Comparison of ENCODE assay signal across 1 cellular context in the genomic region with DNA sequence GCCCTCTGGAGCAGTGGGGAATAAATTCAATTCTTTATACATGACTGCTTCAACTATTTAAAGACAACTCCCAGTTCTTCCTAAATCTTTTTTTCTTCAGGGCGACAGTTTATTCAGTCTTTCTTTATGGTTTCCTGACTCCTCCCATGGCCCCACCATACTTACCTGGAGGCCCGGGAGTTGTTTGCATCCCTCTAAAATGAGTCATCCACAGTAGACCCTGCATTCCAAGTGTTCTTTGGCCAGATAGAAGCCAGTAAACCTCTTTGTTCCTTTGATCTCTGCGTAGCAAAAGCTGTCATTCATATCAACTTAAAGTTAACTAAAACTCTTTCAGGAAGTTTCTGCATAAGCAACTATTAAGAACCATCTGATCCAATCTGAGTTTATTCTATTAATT.
TF ChIP-seq lines count a peak whose summit lies in the region.

No MANE protein-coding gene starts in this region.

TF ChIP-seq in HepG2, 621 proteins besides CTCF, POLR2A, EP300 and RAD21 (continued from another document and continues in another):
- TF ChIP-seq, protein P1, sequence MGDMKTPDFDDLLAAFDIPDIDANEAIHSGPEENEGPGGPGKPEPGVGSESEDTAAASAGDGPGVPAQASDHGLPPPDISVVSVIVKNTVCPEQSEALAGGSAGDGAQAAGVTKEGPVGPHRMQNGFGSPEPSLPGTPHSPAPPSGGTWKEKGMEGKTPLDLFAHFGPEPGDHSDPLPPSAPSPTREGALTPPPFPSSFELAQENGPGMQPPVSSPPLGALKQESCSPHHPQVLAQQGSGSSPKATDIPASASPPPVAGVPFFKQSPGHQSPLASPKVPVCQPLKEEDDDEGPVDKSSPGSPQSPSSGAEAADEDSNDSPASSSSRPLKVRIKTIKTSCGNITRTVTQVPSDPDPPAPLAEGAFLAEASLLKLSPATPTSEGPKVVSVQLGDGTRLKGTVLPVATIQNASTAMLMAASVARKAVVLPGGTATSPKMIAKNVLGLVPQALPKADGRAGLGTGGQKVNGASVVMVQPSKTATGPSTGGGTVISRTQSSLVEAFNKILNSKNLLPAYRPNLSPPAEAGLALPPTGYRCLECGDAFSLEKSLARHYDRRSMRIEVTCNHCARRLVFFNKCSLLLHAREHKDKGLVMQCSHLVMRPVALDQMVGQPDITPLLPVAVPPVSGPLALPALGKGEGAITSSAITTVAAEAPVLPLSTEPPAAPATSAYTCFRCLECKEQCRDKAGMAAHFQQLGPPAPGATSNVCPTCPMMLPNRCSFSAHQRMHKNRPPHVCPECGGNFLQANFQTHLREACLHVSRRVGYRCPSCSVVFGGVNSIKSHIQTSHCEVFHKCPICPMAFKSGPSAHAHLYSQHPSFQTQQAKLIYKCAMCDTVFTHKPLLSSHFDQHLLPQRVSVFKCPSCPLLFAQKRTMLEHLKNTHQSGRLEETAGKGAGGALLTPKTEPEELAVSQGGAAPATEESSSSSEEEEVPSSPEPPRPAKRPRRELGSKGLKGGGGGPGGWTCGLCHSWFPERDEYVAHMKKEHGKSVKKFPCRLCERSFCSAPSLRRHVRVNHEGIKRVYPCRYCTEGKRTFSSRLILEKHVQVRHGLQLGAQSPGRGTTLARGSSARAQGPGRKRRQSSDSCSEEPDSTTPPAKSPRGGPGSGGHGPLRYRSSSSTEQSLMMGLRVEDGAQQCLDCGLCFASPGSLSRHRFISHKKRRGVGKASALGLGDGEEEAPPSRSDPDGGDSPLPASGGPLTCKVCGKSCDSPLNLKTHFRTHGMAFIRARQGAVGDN (CRISPR knock-in tag; IDR thresholded peaks at IDR 0.05), result no peak
- peak; percentile 40; the same call in 1 of the 2 replicates for TF ChIP-seq HDAC2 (CRISPR knock-in tag; IDR thresholded peaks at IDR 0.05)
- no peak for TF ChIP-seq TBX3 (IDR thresholded peaks at IDR 0.05; ENCODE audit: borderline replicate concordance)
- TF ChIP-seq, protein P2, sequence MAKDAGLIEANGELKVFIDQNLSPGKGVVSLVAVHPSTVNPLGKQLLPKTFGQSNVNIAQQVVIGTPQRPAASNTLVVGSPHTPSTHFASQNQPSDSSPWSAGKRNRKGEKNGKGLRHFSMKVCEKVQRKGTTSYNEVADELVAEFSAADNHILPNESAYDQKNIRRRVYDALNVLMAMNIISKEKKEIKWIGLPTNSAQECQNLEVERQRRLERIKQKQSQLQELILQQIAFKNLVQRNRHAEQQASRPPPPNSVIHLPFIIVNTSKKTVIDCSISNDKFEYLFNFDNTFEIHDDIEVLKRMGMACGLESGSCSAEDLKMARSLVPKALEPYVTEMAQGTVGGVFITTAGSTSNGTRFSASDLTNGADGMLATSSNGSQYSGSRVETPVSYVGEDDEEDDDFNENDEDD (CRISPR knock-in tag; IDR thresholded peaks at IDR 0.05; ENCODE audit: borderline replicate concordance), result no peak
- TF ChIP-seq FOXK2 (IDR thresholded peaks at IDR 0.05), result no peak
- TF ChIP-seq, protein P3, sequence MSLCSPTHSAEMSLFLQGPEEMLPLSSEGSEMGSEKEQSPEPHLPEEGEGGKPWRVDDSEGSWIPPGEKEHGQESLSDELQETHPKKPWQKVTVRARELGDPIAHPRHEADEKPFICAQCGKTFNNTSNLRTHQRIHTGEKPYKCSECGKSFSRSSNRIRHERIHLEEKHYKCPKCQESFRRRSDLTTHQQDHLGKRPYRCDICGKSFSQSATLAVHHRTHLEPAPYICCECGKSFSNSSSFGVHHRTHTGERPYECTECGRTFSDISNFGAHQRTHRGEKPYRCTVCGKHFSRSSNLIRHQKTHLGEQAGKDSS (CRISPR knock-in tag; IDR thresholded peaks at IDR 0.05; ENCODE audit: borderline replicate concordance, low read depth), result no peak
- no peak for TF ChIP-seq ZFYVE20 (CRISPR knock-in tag; IDR thresholded peaks at IDR 0.05; ENCODE audit: borderline replicate concordance, low read depth)
- TF ChIP-seq, protein P4, sequence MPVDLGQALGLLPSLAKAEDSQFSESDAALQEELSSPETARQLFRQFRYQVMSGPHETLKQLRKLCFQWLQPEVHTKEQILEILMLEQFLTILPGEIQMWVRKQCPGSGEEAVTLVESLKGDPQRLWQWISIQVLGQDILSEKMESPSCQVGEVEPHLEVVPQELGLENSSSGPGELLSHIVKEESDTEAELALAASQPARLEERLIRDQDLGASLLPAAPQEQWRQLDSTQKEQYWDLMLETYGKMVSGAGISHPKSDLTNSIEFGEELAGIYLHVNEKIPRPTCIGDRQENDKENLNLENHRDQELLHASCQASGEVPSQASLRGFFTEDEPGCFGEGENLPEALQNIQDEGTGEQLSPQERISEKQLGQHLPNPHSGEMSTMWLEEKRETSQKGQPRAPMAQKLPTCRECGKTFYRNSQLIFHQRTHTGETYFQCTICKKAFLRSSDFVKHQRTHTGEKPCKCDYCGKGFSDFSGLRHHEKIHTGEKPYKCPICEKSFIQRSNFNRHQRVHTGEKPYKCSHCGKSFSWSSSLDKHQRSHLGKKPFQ (CRISPR knock-in tag; IDR thresholded peaks at IDR 0.05; ENCODE audit: insufficient replicate concordance), result no peak
- TF ChIP-seq, protein P5, sequence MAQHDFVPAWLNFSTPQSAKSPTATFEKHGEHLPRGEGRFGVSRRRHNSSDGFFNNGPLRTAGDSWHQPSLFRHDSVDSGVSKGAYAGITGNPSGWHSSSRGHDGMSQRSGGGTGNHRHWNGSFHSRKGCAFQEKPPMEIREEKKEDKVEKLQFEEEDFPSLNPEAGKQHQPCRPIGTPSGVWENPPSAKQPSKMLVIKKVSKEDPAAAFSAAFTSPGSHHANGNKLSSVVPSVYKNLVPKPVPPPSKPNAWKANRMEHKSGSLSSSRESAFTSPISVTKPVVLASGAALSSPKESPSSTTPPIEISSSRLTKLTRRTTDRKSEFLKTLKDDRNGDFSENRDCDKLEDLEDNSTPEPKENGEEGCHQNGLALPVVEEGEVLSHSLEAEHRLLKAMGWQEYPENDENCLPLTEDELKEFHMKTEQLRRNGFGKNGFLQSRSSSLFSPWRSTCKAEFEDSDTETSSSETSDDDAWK (CRISPR knock-in tag; IDR thresholded peaks at IDR 0.05), result no peak
- TF ChIP-seq NFKBIZ (CRISPR knock-in tag; IDR thresholded peaks at IDR 0.05), result no peak
- TF ChIP-seq ZNF746 (CRISPR knock-in tag; IDR thresholded peaks at IDR 0.05), result no peak
- TF ChIP-seq ATM (IDR thresholded peaks at IDR 0.05; ENCODE audit: borderline replicate concordance), result no peak
- no peak for TF ChIP-seq ZNF777 (CRISPR knock-in tag; IDR thresholded peaks at IDR 0.05)
- TF ChIP-seq KDM1A (CRISPR knock-in tag; IDR thresholded peaks at IDR 0.05), result no peak
- no peak for TF ChIP-seq NR2F6 (IDR thresholded peaks at IDR 0.05)
- no peak for TF ChIP-seq NR2F6 (CRISPR knock-in tag; IDR thresholded peaks at IDR 0.05)
- TF ChIP-seq, protein P6, sequence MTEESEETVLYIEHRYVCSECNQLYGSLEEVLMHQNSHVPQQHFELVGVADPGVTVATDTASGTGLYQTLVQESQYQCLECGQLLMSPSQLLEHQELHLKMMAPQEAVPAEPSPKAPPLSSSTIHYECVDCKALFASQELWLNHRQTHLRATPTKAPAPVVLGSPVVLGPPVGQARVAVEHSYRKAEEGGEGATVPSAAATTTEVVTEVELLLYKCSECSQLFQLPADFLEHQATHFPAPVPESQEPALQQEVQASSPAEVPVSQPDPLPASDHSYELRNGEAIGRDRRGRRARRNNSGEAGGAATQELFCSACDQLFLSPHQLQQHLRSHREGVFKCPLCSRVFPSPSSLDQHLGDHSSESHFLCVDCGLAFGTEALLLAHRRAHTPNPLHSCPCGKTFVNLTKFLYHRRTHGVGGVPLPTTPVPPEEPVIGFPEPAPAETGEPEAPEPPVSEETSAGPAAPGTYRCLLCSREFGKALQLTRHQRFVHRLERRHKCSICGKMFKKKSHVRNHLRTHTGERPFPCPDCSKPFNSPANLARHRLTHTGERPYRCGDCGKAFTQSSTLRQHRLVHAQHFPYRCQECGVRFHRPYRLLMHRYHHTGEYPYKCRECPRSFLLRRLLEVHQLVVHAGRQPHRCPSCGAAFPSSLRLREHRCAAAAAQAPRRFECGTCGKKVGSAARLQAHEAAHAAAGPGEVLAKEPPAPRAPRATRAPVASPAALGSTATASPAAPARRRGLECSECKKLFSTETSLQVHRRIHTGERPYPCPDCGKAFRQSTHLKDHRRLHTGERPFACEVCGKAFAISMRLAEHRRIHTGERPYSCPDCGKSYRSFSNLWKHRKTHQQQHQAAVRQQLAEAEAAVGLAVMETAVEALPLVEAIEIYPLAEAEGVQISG (CRISPR knock-in tag; IDR thresholded peaks at IDR 0.05), result no peak
- no peak for TF ChIP-seq ZNF224 (CRISPR knock-in tag; IDR thresholded peaks at IDR 0.05)
- TF ChIP-seq NR2C2 (CRISPR knock-in tag; IDR thresholded peaks at IDR 0.05; ENCODE audit: borderline replicate concordance), result no peak
- TF ChIP-seq ZNF724P (CRISPR knock-in tag; IDR thresholded peaks at IDR 0.05; ENCODE audit: borderline replicate concordance), result no peak
- no peak for TF ChIP-seq SRF (IDR thresholded peaks at IDR 0.05; ENCODE audit: low read depth, low read length)
- TF ChIP-seq ZNF569 (CRISPR knock-in tag; IDR thresholded peaks at IDR 0.05; ENCODE audit: borderline replicate concordance), result no peak
- no peak for TF ChIP-seq ZNF530 (CRISPR knock-in tag; IDR thresholded peaks at IDR 0.05; ENCODE audit: low read depth)
- TF ChIP-seq NPAS2 (CRISPR knock-in tag; IDR thresholded peaks at IDR 0.05; ENCODE audit: borderline replicate concordance), result no peak
- peak; percentile 97 for TF ChIP-seq FOSL2 (CRISPR knock-in tag; IDR thresholded peaks at IDR 0.05)
- TF ChIP-seq, protein P7, sequence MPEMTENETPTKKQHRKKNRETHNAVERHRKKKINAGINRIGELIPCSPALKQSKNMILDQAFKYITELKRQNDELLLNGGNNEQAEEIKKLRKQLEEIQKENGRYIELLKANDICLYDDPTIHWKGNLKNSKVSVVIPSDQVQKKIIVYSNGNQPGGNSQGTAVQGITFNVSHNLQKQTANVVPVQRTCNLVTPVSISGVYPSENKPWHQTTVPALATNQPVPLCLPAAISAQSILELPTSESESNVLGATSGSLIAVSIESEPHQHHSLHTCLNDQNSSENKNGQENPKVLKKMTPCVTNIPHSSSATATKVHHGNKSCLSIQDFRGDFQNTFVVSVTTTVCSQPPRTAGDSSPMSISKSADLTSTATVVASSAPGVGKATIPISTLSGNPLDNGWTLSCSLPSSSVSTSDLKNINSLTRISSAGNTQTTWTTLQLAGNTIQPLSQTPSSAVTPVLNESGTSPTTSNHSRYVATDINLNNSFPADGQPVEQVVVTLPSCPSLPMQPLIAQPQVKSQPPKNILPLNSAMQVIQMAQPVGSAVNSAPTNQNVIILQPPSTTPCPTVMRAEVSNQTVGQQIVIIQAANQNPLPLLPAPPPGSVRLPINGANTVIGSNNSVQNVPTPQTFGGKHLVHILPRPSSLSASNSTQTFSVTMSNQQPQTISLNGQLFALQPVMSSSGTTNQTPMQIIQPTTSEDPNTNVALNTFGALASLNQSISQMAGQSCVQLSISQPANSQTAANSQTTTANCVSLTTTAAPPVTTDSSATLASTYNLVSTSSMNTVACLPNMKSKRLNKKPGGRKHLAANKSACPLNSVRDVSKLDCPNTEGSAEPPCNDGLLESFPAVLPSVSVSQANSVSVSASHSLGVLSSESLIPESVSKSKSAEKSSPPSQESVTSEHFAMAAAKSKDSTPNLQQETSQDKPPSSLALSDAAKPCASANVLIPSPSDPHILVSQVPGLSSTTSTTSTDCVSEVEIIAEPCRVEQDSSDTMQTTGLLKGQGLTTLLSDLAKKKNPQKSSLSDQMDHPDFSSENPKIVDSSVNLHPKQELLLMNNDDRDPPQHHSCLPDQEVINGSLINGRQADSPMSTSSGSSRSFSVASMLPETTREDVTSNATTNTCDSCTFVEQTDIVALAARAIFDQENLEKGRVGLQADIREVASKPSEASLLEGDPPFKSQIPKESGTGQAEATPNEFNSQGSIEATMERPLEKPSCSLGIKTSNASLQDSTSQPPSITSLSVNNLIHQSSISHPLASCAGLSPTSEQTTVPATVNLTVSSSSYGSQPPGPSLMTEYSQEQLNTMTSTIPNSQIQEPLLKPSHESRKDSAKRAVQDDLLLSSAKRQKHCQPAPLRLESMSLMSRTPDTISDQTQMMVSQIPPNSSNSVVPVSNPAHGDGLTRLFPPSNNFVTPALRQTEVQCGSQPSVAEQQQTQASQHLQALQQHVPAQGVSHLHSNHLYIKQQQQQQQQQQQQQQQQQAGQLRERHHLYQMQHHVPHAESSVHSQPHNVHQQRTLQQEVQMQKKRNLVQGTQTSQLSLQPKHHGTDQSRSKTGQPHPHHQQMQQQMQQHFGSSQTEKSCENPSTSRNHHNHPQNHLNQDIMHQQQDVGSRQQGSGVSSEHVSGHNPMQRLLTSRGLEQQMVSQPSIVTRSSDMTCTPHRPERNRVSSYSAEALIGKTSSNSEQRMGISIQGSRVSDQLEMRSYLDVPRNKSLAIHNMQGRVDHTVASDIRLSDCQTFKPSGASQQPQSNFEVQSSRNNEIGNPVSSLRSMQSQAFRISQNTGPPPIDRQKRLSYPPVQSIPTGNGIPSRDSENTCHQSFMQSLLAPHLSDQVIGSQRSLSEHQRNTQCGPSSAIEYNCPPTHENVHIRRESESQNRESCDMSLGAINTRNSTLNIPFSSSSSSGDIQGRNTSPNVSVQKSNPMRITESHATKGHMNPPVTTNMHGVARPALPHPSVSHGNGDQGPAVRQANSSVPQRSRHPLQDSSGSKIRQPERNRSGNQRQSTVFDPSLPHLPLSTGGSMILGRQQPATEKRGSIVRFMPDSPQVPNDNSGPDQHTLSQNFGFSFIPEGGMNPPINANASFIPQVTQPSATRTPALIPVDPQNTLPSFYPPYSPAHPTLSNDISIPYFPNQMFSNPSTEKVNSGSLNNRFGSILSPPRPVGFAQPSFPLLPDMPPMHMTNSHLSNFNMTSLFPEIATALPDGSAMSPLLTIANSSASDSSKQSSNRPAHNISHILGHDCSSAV (CRISPR knock-in tag; IDR thresholded peaks at IDR 0.05; ENCODE audit: borderline replicate concordance), result no peak
- TF ChIP-seq ZFX (CRISPR knock-in tag; IDR thresholded peaks at IDR 0.05; ENCODE audit: low read depth), result no peak
- TF ChIP-seq ZSCAN21 (CRISPR knock-in tag; IDR thresholded peaks at IDR 0.05; ENCODE audit: borderline replicate concordance), result no peak
- no peak for TF ChIP-seq ZNF253 (CRISPR knock-in tag; IDR thresholded peaks at IDR 0.05; ENCODE audit: borderline replicate concordance)
- no peak for TF ChIP-seq ZNF563 (CRISPR knock-in tag; IDR thresholded peaks at IDR 0.05)
- no peak for TF ChIP-seq ZKSCAN8 (CRISPR knock-in tag; IDR thresholded peaks at IDR 0.05; ENCODE audit: borderline replicate concordance)
- no peak for TF ChIP-seq SNRNP70 (IDR thresholded peaks at IDR 0.05; ENCODE audit: low read depth, low read length)
- no peak for TF ChIP-seq ZNF543 (CRISPR knock-in tag; IDR thresholded peaks at IDR 0.05)
- TF ChIP-seq, protein P8, sequence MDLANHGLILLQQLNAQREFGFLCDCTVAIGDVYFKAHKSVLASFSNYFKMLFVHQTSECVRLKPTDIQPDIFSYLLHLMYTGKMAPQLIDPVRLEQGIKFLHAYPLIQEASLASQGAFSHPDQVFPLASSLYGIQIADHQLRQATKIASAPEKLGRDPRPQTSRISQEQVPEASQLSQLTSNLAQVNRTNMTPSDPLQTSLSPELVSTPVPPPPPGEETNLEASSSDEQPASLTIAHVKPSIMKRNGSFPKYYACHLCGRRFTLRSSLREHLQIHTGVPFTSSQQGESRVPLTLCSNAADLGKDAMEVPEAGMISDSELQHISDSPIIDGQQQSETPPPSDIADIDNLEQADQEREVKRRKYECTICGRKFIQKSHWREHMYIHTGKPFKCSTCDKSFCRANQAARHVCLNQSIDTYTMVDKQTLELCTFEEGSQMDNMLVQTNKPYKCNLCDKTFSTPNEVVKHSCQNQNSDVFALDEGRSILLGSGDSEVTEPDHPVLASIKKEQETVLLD (CRISPR knock-in tag; IDR thresholded peaks at IDR 0.05; ENCODE audit: low read depth), result no peak
- TF ChIP-seq STAG1 (CRISPR knock-in tag; IDR thresholded peaks at IDR 0.05), result peak; percentile 4; the same call in 1 of the 2 replicates
